In genomic region chr9:98971915-98972223, GRCh38 we compare ENCODE assay signal across 25 cellular contexts. TPM values are rescaled to one million over a fixed set of nuclear protein-coding genes. Genes with fewer than 3 reads are reported as not detected.
DNase-seq lines count a peak whose midpoint lies in the region; ATAC-seq, FAIRE-seq and TF ChIP-seq lines count a peak whose summit lies in the region.
"Had no signal": no experiment of that assay in that cellular context is flagged by ENCODE, and none has a peak within 500 bp of the region (broad histone marks: within the 10 kb centered on the region; RNA-seq: fewer than 3 reads in every experiment).

No MANE protein-coding gene starts in this region.

- H3K4me1 ChIP-seq in left ventricle myocardium inferior (peaks cover 98% of the 10 kb centered on the region), fibroblast of lung (ENCODE audit: control insufficient read depth, extremely low read depth, insufficient read depth, low read length) (peaks cover 14% of the 10 kb centered on the region), psoas muscle (peaks cover 18% of the 10 kb centered on the region), vagina (peaks cover 40% of the 10 kb centered on the region), right lobe of liver (no peaks in the 10 kb centered on the region)
- H3K4me1 ChIP-seq: BE2C had no signal

- no peak overlapping the region for H3K4me2 ChIP-seq in fibroblast of lung (ENCODE audit: extremely low read depth, insufficient read depth, low read length)

- no peaks in the 10 kb centered on the region for H4K20me1 ChIP-seq in fibroblast of lung (ENCODE audit: control insufficient read depth, extremely low read depth, insufficient read depth, low read length)

- ATAC-seq in Right ventricle myocardium superior (ENCODE audit: poor library complexity) (no peak), psoas muscle (no peak), GM18858 (IDR thresholded peaks at IDR 0.05; ENCODE audit: unreplicated experiment) (no peak), right lobe of liver (no peak)
- ATAC-seq: activated CD8-positive, alpha-beta memory T cell treated with anti-CD3 and anti-CD28 coated beads, Interleukin-2, amount 10 ng/mL, durations not matched to agents 7 days and 5 days; activated T-cell treated with anti-CD3 and anti-CD28 coated beads, Interleukin-2, amount 50 U/mL, for 72 hours had no signal

- TF ChIP-seq CTCF in left ventricle myocardium inferior (IDR thresholded peaks at IDR 0.05; ENCODE audit: borderline replicate concordance): no peak
- TF ChIP-seq CTCF in fibroblast of lung (conservative IDR thresholded peaks at IDR 0.05 in 1 of 2, IDR thresholded peaks at IDR 0.05 in 1 of 2; ENCODE audit: low read depth in 1 of 2, low read length in 2 of 2): no peak
- TF ChIP-seq CTCF in psoas muscle (IDR thresholded peaks at IDR 0.05): no peak
- no peak for TF ChIP-seq CTCF in vagina (IDR thresholded peaks at IDR 0.05)
- no peak for TF ChIP-seq CTCF in right lobe of liver (IDR thresholded peaks at IDR 0.05)

- intact Hi-C loops in left ventricle myocardium inferior (cut with micrococcal nuclease) (loop anchor here (10.0 kb wide), 1 partner anchor 107 kb away; no protein-coding TSS in a partner anchor), Right ventricle myocardium superior (cut with DNase I) (loop anchor here (10.0 kb wide), 1 partner anchor 107 kb away; no protein-coding TSS in a partner anchor), psoas muscle (cut with DNase I) (loop anchor here in 1 of 2 donors (5.0 kb wide), 1 partner anchor 170 kb away; no protein-coding TSS in a partner anchor), vagina (cut with DNase I) (no loop called here), right lobe of liver (cut with DNase I) (loop anchor here in 1 of 2 donors (10.0 kb wide), 1 partner anchor 173 kb away; no protein-coding TSS in a partner anchor)

- H3K9ac ChIP-seq in fibroblast of lung (ENCODE audit: insufficient read depth, low read length): no peak overlapping the region

- peaks cover 5% of the 10 kb centered on the region for H3K36me3 ChIP-seq in left ventricle myocardium inferior
- no peaks in the 10 kb centered on the region for H3K36me3 ChIP-seq in fibroblast of lung (ENCODE audit: control insufficient read depth, insufficient read depth, low read length)
- H3K36me3 ChIP-seq in psoas muscle (ENCODE audit: insufficient read depth in 1 of 2, low read depth in 1 of 2): no peaks in the 10 kb centered on the region
- H3K36me3 ChIP-seq in vagina: no peaks in the 10 kb centered on the region
- H3K36me3 ChIP-seq in right lobe of liver: no peaks in the 10 kb centered on the region
- H3K36me3 ChIP-seq: adrenal gland, BE2C, Peyer's patch, suprapubic skin had no signal

- H3K27me3 ChIP-seq in left ventricle myocardium inferior (ENCODE audit: low read depth) (no peaks in the 10 kb centered on the region), fibroblast of lung (ENCODE audit: control insufficient read depth, insufficient read depth, low read length) (peaks cover 4% of the 10 kb centered on the region), psoas muscle (ENCODE audit: insufficient read depth in 3 of 3, low read length in 2 of 3) (peaks cover 0 to 13% (median 0%) of the 10 kb centered on the region in 3 donors), vagina (no peaks in the 10 kb centered on the region), right lobe of liver (no peaks in the 10 kb centered on the region)
- H3K27me3 ChIP-seq: adrenal gland, Peyer's patch had no signal

- H3K79me2 ChIP-seq in fibroblast of lung (ENCODE audit: control insufficient read depth, insufficient read depth, low read length): no peaks in the 10 kb centered on the region

- H3K4me3 ChIP-seq in left ventricle myocardium inferior (peak overlapping the region; percentile 23), fibroblast of lung (replicated peaks in 1 of 4; ENCODE audit: control extremely low read depth in 1 of 4, insufficient read depth in 1 of 4, low read depth in 3 of 4, low read length in 4 of 4) (no peak overlapping the region), psoas muscle (no peak overlapping the region), vagina (no peak overlapping the region), right lobe of liver (no peak overlapping the region)
- H3K4me3 ChIP-seq: Peyer's patch, skin epidermis, suprapubic skin had no signal

- FAIRE-seq in urothelium cell line (lab: Jason Lieb, UNC): no peak

- H3K27ac ChIP-seq in left ventricle myocardium inferior (replicated peaks) (peak overlapping the region; percentile 86), fibroblast of lung (ENCODE audit: insufficient read depth, low read length) (peak overlapping the region; percentile 69), psoas muscle (peak overlapping the region; percentile 30), vagina (peak overlapping the region; percentile 78), right lobe of liver (no peak overlapping the region)
- H3K27ac ChIP-seq: HL-60, suprapubic skin had no signal

- 61 to 73% (median 65%) methylated on average over 6 of the region's 6 CpGs for WGBS in psoas muscle, 3 donors
- 83% methylated on average over 1 of the region's 6 CpGs for WGBS in right lobe of liver (ENCODE audit: insufficient coverage, low coverage, low lambda C conversion rate, missing lambda C conversion rate)

- TF ChIP-seq POLR2A in vagina (IDR thresholded peaks at IDR 0.05) (no peak), right lobe of liver (IDR thresholded peaks at IDR 0.05) (no peak)

- no peak overlapping the region for H2AFZ ChIP-seq in fibroblast of lung (ENCODE audit: low read length)

- no peak for DNase-seq in left ventricle myocardium inferior
- DNase-seq in Right ventricle myocardium superior: no peak
- DNase-seq in fibroblast of lung (ENCODE audit: low read depth in 2 of 2): no peak
- no peak for DNase-seq in psoas muscle
- no peak for DNase-seq in vagina (ENCODE audit: extremely low spot score in 2 of 2)
- DNase-seq in urothelium cell line (ENCODE audit: low spot score): no peak
- no peak for DNase-seq in right lobe of liver
- DNase-seq: activated CD4-positive, alpha-beta T cell treated with anti-CD3 and anti-CD28 coated beads, Interleukin-2, amount 50 U/mL, for 1 hour; activated CD8-positive, alpha-beta memory T cell treated with anti-CD3 and anti-CD28 coated beads, Interleukin-2, amount 10 ng/mL, durations not matched to agents 7 days and 5 days; activated naive CD4-positive, alpha-beta T cell treated with Interleukin-2 at 50 U/mL for 16 hours; activated T-cell treated with anti-CD3 and anti-CD28 coated beads, Interleukin-2, amount 50 U/mL, for 72 hours; BE2C; COR-L47; DMS79 treated with DMSO at 0.1 percent for 48 hours; NCI-H187; NCI-H2171 treated with DMSO at 0.1 percent for 48 hours; NCI-H524; nephron progenitor cell; Peyer's patch; stimulated activated CD4-positive, alpha-beta T cell treated with anti-CD3 and anti-CD28 coated beads, Interleukin-2, amount 100 ng/mL, for 24 hours had no signal

- no peaks in the 10 kb centered on the region for H3K9me3 ChIP-seq in left ventricle myocardium inferior (replicated peaks)
- no peaks in the 10 kb centered on the region for H3K9me3 ChIP-seq in fibroblast of lung (ENCODE audit: control insufficient read depth, insufficient read depth, low read depth, low read length)
- H3K9me3 ChIP-seq in psoas muscle: no peaks in the 10 kb centered on the region
- no peaks in the 10 kb centered on the region for H3K9me3 ChIP-seq in vagina
- no peaks in the 10 kb centered on the region for H3K9me3 ChIP-seq in right lobe of liver
- H3K9me3 ChIP-seq: adrenal gland, BE2C, Peyer's patch, suprapubic skin had no signal

RNA-seq across cellular contexts. Expression of gene COL15A1, which starts 28.2 kb away (rescaled TPM):
- total RNA-seq in left ventricle myocardium inferior: 45.4 TPM
- 55.9 TPM for total RNA-seq in Right ventricle myocardium superior
- total RNA-seq in fibroblast of lung: 41.0 and 43.9 TPM in 2 replicates
- polyA plus RNA-seq in fibroblast of lung: 13.3 and 15.9 TPM in 2 replicates
- polyA plus RNA-seq in fibroblast of lung (2012): 13.1 and 15.3 TPM in 2 replicates
- polyA minus RNA-seq in fibroblast of lung (ENCODE audit: low replicate concordance): 12.2 and 12.6 TPM in 2 replicates
- total RNA-seq in psoas muscle: 10 to 100 TPM in 2 of 4 donors, 1 to 10 TPM in 2; 5.6 to 34.7 (median 14.3) TPM
- 1 to 10 TPM; 2.9 to 7.5 (median 3.7) TPM for polyA plus RNA-seq in psoas muscle
- total RNA-seq in vagina: 15.0 TPM
- under 1 TPM in 4 of 6 experiments, not detected in 2; 0.07 to 0.58 (median 0.11) TPM for total RNA-seq in right lobe of liver

Comparison
In these comparisons a context has a peak if more than half of its experiments do, and no peak if none do; other contexts are left out.
1. H3K27ac ChIP-seq: peak in left ventricle myocardium inferior (single experiment), fibroblast of lung (single experiment), psoas muscle (single experiment) and vagina (single experiment); none in right lobe of liver (0 of 3).
2. RNA of gene COL15A1, which starts 28.2 kb away (total RNA-seq): 55.9 TPM in Right ventricle myocardium superior (single experiment), 45.4 TPM in left ventricle myocardium inferior (single experiment), 41.0 to 43.9 TPM in fibroblast of lung, 5.6 to 34.7 TPM in psoas muscle and 15.0 TPM in vagina (single experiment); 0.07 to 0.58 TPM in right lobe of liver; every median in the first group is over 4 times any median in the second.